Comparison of ENCODE assay signal across 15 cellular contexts in the genomic region with DNA sequence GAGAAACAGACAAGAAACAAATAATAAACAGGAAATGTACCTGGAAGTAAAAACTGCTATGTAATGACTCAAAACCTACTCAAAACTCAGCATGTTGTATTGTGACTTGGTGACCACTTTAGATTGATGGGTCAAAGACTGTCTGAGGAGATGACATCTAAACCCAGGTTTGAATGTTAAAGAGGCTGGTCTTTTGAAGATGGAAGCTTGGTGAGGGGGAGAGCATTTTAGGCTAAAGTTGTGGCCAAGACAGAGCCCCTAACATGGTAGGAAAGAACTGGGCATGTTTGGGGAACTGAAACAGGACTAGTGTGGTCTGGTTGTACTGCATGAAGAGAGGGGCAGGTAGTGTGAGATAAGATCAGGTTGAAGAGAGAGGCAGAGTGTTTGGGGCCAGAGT.
A peak's percentile ranks its signal among the peaks of the same experiment; 100 is the strongest.
DNase-seq lines count a peak whose midpoint lies in the region; ATAC-seq and TF ChIP-seq lines count a peak whose summit lies in the region.
"Had no signal": no experiment of that assay in that cellular context is flagged by ENCODE, and none has a peak within 500 bp of the region (broad histone marks: within the 10 kb centered on the region; RNA-seq: fewer than 3 reads in every experiment).

No MANE protein-coding gene starts in this region.

- no peak overlapping the region for H2AK5ac ChIP-seq in trophoblast cell (ENCODE audit: low read length)

- H3K27me3 ChIP-seq in GM06990 (replicated peaks; ENCODE audit: control insufficient read depth, insufficient read depth, low read length) (no peaks in the 10 kb centered on the region), trophoblast cell (ENCODE audit: insufficient read depth, low read length) (no peaks in the 10 kb centered on the region), BE2C (no peaks in the 10 kb centered on the region), dorsolateral prefrontal cortex (no peaks in the 10 kb centered on the region)
- H3K27me3 ChIP-seq: ascending aorta, esophagus muscularis mucosa, upper lobe of right lung had no signal

- no peak overlapping the region for H3K14ac ChIP-seq in trophoblast cell (ENCODE audit: low read length)

- no peak overlapping the region for H4K12ac ChIP-seq in trophoblast cell (ENCODE audit: low read depth, low read length)

- no peak overlapping the region for H3K4me2 ChIP-seq in trophoblast cell (ENCODE audit: low read length)

- no peak overlapping the region for H3K4ac ChIP-seq in trophoblast cell (ENCODE audit: low read depth, low read length)

- no peak overlapping the region for H3K9ac ChIP-seq in trophoblast cell (ENCODE audit: low read length)

- H4K91ac ChIP-seq in trophoblast cell (ENCODE audit: low read depth, low read length), result no peak overlapping the region

- H3K4me1 ChIP-seq in trophoblast cell (ENCODE audit: control insufficient read depth in 1 of 2, insufficient read depth in 2 of 2, low read length in 2 of 2) (no peaks in the 10 kb centered on the region), BE2C (peaks cover 33% of the 10 kb centered on the region)

- H2BK120ac ChIP-seq in trophoblast cell (ENCODE audit: insufficient read depth, low read length, poor library complexity), result no peak overlapping the region

- H3K23ac ChIP-seq in trophoblast cell (ENCODE audit: low read length), result no peak overlapping the region

- no peaks in the 10 kb centered on the region for H3K79me1 ChIP-seq in trophoblast cell (ENCODE audit: low read length)

- no peak overlapping the region for H3K27ac ChIP-seq in trophoblast cell (ENCODE audit: low read depth, low read length)
- H3K27ac ChIP-seq in dorsolateral prefrontal cortex, result no peak overlapping the region
- H3K27ac ChIP-seq: ascending aorta, esophagus muscularis mucosa, SK-N-MC, upper lobe of right lung had no signal

- DNase-seq in GM06990 (ENCODE audit: extremely low read depth, insufficient read length) (peak; percentile 45), NB4 (ENCODE audit: low read depth) (peak; percentile 24), trophoblast cell (no peak), BE2C (no peak), dorsolateral prefrontal cortex (no peak), NCI-H1417 treated with DMSO at 0.1 percent for 48 hours (lab: John Stamatoyannopoulos, UW) (no peak)
- DNase-seq: ACHN, kidney glomerular epithelial cell, NCI-H2081 treated with DMSO at 0.1 percent for 48 hours, upper lobe of right lung had no signal

- TF ChIP-seq CTCF in GM06990 (IDR thresholded peaks at IDR 0.05; ENCODE audit: insufficient read depth, low read length, poor library complexity, severe bottlenecking) (no peak), NB4 (IDR thresholded peaks at IDR 0.05; ENCODE audit: low read depth, low read length) (no peak), BE2C (IDR thresholded peaks at IDR 0.05; ENCODE audit: low read depth, low read length) (no peak), dorsolateral prefrontal cortex (IDR thresholded peaks at IDR 0.05 in 54 of 56, conservative IDR thresholded peaks at IDR 0.05 in 2 of 56; ENCODE audit: low read depth in 1 of 56, partially characterized antibody in 56 of 56) (no peak)

- no peaks in the 10 kb centered on the region for H3K9me3 ChIP-seq in trophoblast cell (ENCODE audit: insufficient read depth, low read depth, low read length)
- H3K9me3 ChIP-seq in BE2C, result no peaks in the 10 kb centered on the region
- H3K9me3 ChIP-seq: ascending aorta, esophagus muscularis mucosa, upper lobe of right lung had no signal

- H3K18ac ChIP-seq in trophoblast cell (ENCODE audit: low read length), result no peak overlapping the region

- no peaks in the 10 kb centered on the region for H3K79me2 ChIP-seq in trophoblast cell (ENCODE audit: control insufficient read depth, insufficient read depth, low read length, poor library complexity)

- no peak overlapping the region for H2BK5ac ChIP-seq in trophoblast cell (ENCODE audit: low read depth, low read length, poor library complexity)

- H3K36me3 ChIP-seq in GM06990 (ENCODE audit: control insufficient read depth, insufficient read depth, low read length) (no peaks in the 10 kb centered on the region), trophoblast cell (ENCODE audit: control insufficient read depth in 1 of 2, insufficient read depth in 2 of 2, low read length in 2 of 2) (no peaks in the 10 kb centered on the region), BE2C (peaks cover 27% of the 10 kb centered on the region)
- H3K36me3 ChIP-seq: ascending aorta, esophagus muscularis mucosa, upper lobe of right lung had no signal

- intact Hi-C loops in dorsolateral prefrontal cortex (cut with DNase I), result no loop called here

- H2AFZ ChIP-seq in trophoblast cell (ENCODE audit: insufficient read depth, low read length, poor library complexity), result no peak overlapping the region

- no peak overlapping the region for H4K8ac ChIP-seq in trophoblast cell (ENCODE audit: low read depth, low read length)

- peak; percentile 79 for ATAC-seq in GM19372 (IDR thresholded peaks at IDR 0.05; ENCODE audit: low read depth, unreplicated experiment)
- peak; percentile 53 for ATAC-seq in HG03025 (IDR thresholded peaks at IDR 0.05; ENCODE audit: low FRiP score, unreplicated experiment)
- ATAC-seq: upper lobe of right lung had no signal

- H2BK12ac ChIP-seq in trophoblast cell (ENCODE audit: low read length), result no peak overlapping the region

- H3K4me3 ChIP-seq in GM06990 (replicated peaks; ENCODE audit: low read depth, low read length) (no peak overlapping the region), NB4 (ENCODE audit: low read depth, low read length) (no peak overlapping the region), trophoblast cell (ENCODE audit: low read depth, low read length) (no peak overlapping the region), BE2C (ENCODE audit: low read depth, low read length) (no peak overlapping the region), dorsolateral prefrontal cortex (no peak overlapping the region)
- H3K4me3 ChIP-seq: ascending aorta, esophagus muscularis mucosa, SK-N-MC, upper lobe of right lung had no signal

- no peak for TF ChIP-seq POLR2A in NB4 (IDR thresholded peaks at IDR 0.05; ENCODE audit: extremely low read depth, insufficient read length)

Comparison
In these comparisons a context has a peak if more than half of its experiments do, and no peak if none do; other contexts are left out.
1. DNase-seq: peak in GM06990 (single experiment) and NB4 (single experiment); none in trophoblast cell (0 of 2), BE2C (single experiment), dorsolateral prefrontal cortex (0 of 10) and NCI-H1417 treated with DMSO at 0.1 percent for 48 hours (single experiment).